In the genomic region with DNA sequence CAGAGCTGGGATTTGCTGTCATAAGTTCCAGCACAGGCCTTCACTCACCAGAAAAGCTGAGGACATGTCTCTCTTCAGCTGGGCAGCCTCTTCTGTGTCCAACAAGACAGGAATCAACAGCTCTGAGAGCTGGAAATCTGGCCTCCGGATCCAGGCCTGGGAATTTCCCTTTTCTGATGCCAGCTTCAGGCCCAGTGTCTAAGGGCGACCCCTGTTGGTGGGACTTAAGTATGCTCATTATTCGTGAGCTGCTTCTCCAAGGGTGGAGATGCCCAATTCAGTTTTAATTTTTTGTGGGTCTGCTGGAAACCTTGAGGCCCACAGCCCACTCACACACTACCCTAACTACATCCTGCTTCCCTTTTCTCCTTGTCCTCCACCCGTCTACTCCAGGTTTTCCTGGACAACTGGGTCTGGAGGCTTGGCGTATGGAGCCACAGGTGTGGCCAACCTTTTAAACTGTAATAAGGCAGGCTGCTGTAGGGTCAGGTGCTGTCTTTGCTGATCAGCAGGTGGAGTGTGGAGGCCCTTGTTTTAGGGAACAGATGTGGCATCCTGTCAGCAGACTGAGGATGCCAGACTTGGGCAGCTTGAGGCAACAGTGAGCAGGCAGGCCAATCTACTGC, we compare ENCODE assay signal across 8 cellular contexts. TPM values are rescaled to one million over a fixed set of nuclear protein-coding genes. Genes with fewer than 3 reads are reported as not detected.
DNase-seq lines count a peak whose midpoint lies in the region; ATAC-seq and TF ChIP-seq lines count a peak whose summit lies in the region.

No MANE protein-coding gene starts in this region.

- peaks cover 21% of the 10 kb centered on the region for H3K27me3 ChIP-seq in MG63
- H3K27me3 ChIP-seq in ascending aorta, result no peaks in the 10 kb centered on the region
- no peaks in the 10 kb centered on the region for H3K27me3 ChIP-seq in right atrium auricular region

- peak; percentile 70 for ATAC-seq in sciatic nerve
- ATAC-seq in GM18858 (IDR thresholded peaks at IDR 0.05; ENCODE audit: unreplicated experiment), result no peak
- ATAC-seq in GM19023 (IDR thresholded peaks at IDR 0.05; ENCODE audit: unreplicated experiment), result no peak

- DNase-seq in EH (ENCODE audit: low read depth), result peak; percentile 75
- peak; percentile 66 for DNase-seq in MG63
- peak; percentile 16 to 55 (median 39) for DNase-seq in T-helper 1 cell
- DNase-seq in ascending aorta (ENCODE audit: low spot score in 2 of 2), result peak in 1 of 2 donors; percentile 77
- peak; percentile 72 for DNase-seq in right atrium auricular region (ENCODE audit: low spot score)
- DNase-seq in sciatic nerve (ENCODE audit: low spot score), result peak; percentile 87

- TF ChIP-seq CTCF in ascending aorta (IDR thresholded peaks at IDR 0.05), result peak; percentile 59 to 78 (median 72)
- TF ChIP-seq CTCF in right atrium auricular region (IDR thresholded peaks at IDR 0.05), result peak; percentile 79 to 89

- peaks cover 14 to 21% of the 10 kb centered on the region in 2 donors for H3K4me1 ChIP-seq in ascending aorta
- H3K4me1 ChIP-seq in right atrium auricular region, result peaks cover 0 to 40% of the 10 kb centered on the region in 2 donors

- H3K27ac ChIP-seq in ascending aorta, result no peak overlapping the region
- no peak overlapping the region for H3K27ac ChIP-seq in right atrium auricular region

- H3K36me3 ChIP-seq in MG63 (no peaks in the 10 kb centered on the region), ascending aorta (no peaks in the 10 kb centered on the region), right atrium auricular region (no peaks in the 10 kb centered on the region)

- H3K9me3 ChIP-seq in MG63 (0 out of 2 replicates have a peak, but pooled peaks cover 2% of the 10 kb centered on the region), ascending aorta (no peaks in the 10 kb centered on the region), right atrium auricular region (no peaks in the 10 kb centered on the region)

- intact Hi-C loops in ascending aorta (cut with DNase I) (loop anchor here (1.0 kb wide), 2 partner anchors 209 to 320 kb away; no protein-coding TSS in a partner anchor), sciatic nerve (cut with DNase I) (no loop called here)

- H3K4me3 ChIP-seq in MG63 (no peak overlapping the region), ascending aorta (no peak overlapping the region), right atrium auricular region (no peak overlapping the region)

RNA-seq across cellular contexts. Expression of gene CEMIP, which starts 2.6 kb away (rescaled TPM):
- total RNA-seq in MG63 (2014; rRNA removed; shearing (Covaris generic); ENCODE audit: low replicate concordance), result 5.4 and 8.0 TPM in 2 replicates
- total RNA-seq in ascending aorta (not detected), right atrium auricular region (1 to 10 TPM in 1 of 2 donors, under 1 TPM in 1; 0.22 to 2.9 TPM), sciatic nerve (9.9 TPM)
